ENCODE assay signal across 1 cellular context in genomic region chr17:72661093-72661944, GRCh38.
TF ChIP-seq lines count a peak whose summit lies in the region.

No MANE protein-coding gene starts in this region.

TF ChIP-seq in H1, 55 proteins besides CTCF, POLR2A, EP300 and RAD21 (continued from another document):
- TF ChIP-seq TAF7 (optimal IDR thresholded peaks at IDR 0.05; ENCODE audit: borderline replicate concordance, low read depth, low read length), result no peak
TF ChIP-seq in H1: peak in this region for 0.
